In the genomic region with DNA sequence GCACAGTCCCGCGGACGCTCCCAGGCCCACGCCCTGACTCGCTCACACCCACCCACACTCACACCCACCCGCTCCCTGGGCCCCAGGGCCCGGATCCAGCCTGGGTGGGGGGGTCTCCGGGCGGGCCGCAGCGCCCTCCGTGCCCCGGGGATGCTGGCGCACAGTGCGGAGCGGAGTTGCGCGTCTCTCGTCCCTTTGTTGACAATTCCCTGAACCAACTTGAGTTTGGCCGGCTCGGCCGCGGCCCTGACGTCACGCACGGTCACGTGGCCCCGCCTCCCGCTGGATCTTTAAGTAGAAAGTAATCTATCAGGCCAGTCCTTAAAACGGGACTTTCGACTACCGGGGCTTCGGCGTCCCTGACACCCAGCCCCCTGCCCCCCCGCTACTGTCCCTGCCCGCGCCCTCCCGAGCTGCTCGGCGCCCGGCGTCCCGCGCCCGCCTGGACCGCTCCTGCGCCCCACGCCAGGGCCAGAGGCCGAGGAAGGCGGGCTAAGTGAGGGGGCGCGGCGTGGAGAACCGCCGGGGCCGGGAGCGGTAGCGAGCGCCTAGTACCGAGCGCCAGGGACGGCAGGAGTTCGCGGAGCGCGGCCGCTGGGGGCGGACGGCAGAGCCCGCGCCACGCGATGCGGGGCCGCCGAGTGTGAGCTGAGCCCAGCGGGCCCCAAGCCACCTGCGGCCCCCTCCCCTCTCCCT, we compare ENCODE assay signal across 1 cellular context.
TF ChIP-seq lines count a peak whose summit lies in the region.

TSS of gene FOXD3 (plus strand) at position 320 of the 696 bp plus-strand sequence. CDS start 492 bp downstream, outside the sequence.

TF ChIP-seq in K562, 482 proteins besides CTCF, POLR2A, EP300 and RAD21 (continued from another document and continues in another):
- TF ChIP-seq ZNF395 (CRISPR knock-in tag; IDR thresholded peaks at IDR 0.05) = no peak
- no peak for TF ChIP-seq TFAP4 (CRISPR knock-in tag; IDR thresholded peaks at IDR 0.05; ENCODE audit: borderline replicate concordance)
- no peak for TF ChIP-seq ZNF41 (CRISPR knock-in tag; conservative IDR thresholded peaks at IDR 0.05)
- TF ChIP-seq NFRKB (IDR thresholded peaks at IDR 0.05; ENCODE audit: low read depth) = no peak
- TF ChIP-seq MYC (IDR thresholded peaks at IDR 0.05; ENCODE audit: low read depth, low read length) = no peak
- no peak for TF ChIP-seq MYC (CRISPR knock-in tag; IDR thresholded peaks at IDR 0.05; ENCODE audit: borderline replicate concordance, low read depth)
- TF ChIP-seq CXXC5 (CRISPR knock-in tag; IDR thresholded peaks at IDR 0.05) = peak; percentile 76
- no peak for TF ChIP-seq ELF1 (tag; IDR thresholded peaks at IDR 0.05)
- no peak for TF ChIP-seq ATF4 (CRISPR knock-in tag; IDR thresholded peaks at IDR 0.05)
- TF ChIP-seq RNF219 (CRISPR knock-in tag; IDR thresholded peaks at IDR 0.05) = no peak
- TF ChIP-seq XRCC4 (IDR thresholded peaks at IDR 0.05; ENCODE audit: extremely low read depth, insufficient read depth, insufficient read length) = no peak
- TF ChIP-seq TOE1 (IDR thresholded peaks at IDR 0.05; ENCODE audit: borderline replicate concordance) = peak; percentile 76; the same call in 1 of the 2 replicates
- no peak for TF ChIP-seq TOE1 (CRISPR knock-in tag; IDR thresholded peaks at IDR 0.05; ENCODE audit: borderline replicate concordance, low read depth)
- peak; percentile 84 for TF ChIP-seq ZNF511 (CRISPR knock-in tag; IDR thresholded peaks at IDR 0.05)
- TF ChIP-seq ELF2 (CRISPR knock-in tag; IDR thresholded peaks at IDR 0.05) = no peak
- TF ChIP-seq ATF1 (CRISPR knock-in tag; IDR thresholded peaks at IDR 0.05) = peak; percentile 36; the same call in 1 of the 2 replicates
- peak; percentile 95 for TF ChIP-seq ATF1 (tag; IDR thresholded peaks at IDR 0.05)
- peak; percentile 71 for TF ChIP-seq VEZF1 (CRISPR knock-in tag; IDR thresholded peaks at IDR 0.05)
- TF ChIP-seq, protein P1, sequence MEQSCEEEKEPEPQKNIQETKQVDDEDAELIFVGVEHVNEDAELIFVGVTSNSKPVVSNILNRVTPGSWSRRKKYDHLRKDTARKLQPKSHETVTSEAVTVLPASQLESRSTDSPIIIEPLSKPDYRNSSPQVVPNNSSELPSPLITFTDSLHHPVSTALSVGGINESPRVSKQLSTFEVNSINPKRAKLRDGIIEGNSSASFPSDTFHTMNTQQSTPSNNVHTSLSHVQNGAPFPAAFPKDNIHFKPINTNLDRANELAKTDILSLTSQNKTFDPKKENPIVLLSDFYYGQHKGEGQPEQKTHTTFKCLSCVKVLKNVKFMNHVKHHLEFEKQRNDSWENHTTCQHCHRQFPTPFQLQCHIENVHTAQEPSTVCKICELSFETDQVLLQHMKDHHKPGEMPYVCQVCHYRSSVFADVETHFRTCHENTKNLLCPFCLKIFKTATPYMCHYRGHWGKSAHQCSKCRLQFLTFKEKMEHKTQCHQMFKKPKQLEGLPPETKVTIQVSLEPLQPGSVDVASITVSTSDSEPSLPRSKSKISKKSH (CRISPR knock-in tag; IDR thresholded peaks at IDR 0.05) = no peak
- no peak for TF ChIP-seq SMC3 (conservative IDR thresholded peaks at IDR 0.05; ENCODE audit: insufficient read depth, low read depth, low read length)
- peak; percentile 96 for TF ChIP-seq USF1 (CRISPR knock-in tag; IDR thresholded peaks at IDR 0.05)
- TF ChIP-seq, protein P2, sequence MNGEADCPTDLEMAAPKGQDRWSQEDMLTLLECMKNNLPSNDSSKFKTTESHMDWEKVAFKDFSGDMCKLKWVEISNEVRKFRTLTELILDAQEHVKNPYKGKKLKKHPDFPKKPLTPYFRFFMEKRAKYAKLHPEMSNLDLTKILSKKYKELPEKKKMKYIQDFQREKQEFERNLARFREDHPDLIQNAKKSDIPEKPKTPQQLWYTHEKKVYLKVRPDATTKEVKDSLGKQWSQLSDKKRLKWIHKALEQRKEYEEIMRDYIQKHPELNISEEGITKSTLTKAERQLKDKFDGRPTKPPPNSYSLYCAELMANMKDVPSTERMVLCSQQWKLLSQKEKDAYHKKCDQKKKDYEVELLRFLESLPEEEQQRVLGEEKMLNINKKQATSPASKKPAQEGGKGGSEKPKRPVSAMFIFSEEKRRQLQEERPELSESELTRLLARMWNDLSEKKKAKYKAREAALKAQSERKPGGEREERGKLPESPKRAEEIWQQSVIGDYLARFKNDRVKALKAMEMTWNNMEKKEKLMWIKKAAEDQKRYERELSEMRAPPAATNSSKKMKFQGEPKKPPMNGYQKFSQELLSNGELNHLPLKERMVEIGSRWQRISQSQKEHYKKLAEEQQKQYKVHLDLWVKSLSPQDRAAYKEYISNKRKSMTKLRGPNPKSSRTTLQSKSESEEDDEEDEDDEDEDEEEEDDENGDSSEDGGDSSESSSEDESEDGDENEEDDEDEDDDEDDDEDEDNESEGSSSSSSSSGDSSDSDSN (IDR thresholded peaks at IDR 0.05; ENCODE audit: borderline replicate concordance in 1 of 2, low read depth in 2 of 2, low read length in 2 of 2) = peak in 1 of 2 experiments; percentile 43; a peak in 1 of 4 replicates
- TF ChIP-seq ZNF431 (CRISPR knock-in tag; IDR thresholded peaks at IDR 0.05) = peak; percentile 73
- no peak for TF ChIP-seq ZNF699 (CRISPR knock-in tag; IDR thresholded peaks at IDR 0.05; ENCODE audit: insufficient replicate concordance)
- no peak for TF ChIP-seq SIN3B (IDR thresholded peaks at IDR 0.05; ENCODE audit: low read depth)
- TF ChIP-seq MXD1 (CRISPR knock-in tag; IDR thresholded peaks at IDR 0.05; ENCODE audit: borderline replicate concordance, poor library complexity, severe bottlenecking) = no peak
- TF ChIP-seq HNRNPLL (IDR thresholded peaks at IDR 0.05; ENCODE audit: low read depth, low read length, poor library complexity, severe bottlenecking) = peak; percentile 90
- peak in 1 of 2 experiments; percentile 96; a peak in 3 of 4 replicates for TF ChIP-seq FOXA3 (CRISPR knock-in tag; conservative IDR thresholded peaks at IDR 0.05 in 1 of 2, IDR thresholded peaks at IDR 0.05 in 1 of 2)
- TF ChIP-seq, protein P3, sequence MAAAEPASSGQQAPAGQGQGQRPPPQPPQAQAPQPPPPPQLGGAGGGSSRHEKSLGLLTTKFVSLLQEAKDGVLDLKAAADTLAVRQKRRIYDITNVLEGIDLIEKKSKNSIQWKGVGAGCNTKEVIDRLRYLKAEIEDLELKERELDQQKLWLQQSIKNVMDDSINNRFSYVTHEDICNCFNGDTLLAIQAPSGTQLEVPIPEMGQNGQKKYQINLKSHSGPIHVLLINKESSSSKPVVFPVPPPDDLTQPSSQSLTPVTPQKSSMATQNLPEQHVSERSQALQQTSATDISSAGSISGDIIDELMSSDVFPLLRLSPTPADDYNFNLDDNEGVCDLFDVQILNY (CRISPR knock-in tag; IDR thresholded peaks at IDR 0.05) = no peak
- no peak; the same call in 1 of the 2 replicates for TF ChIP-seq NR1H2 (CRISPR knock-in tag; IDR thresholded peaks at IDR 0.05)
- no peak for TF ChIP-seq FOXM1 (IDR thresholded peaks at IDR 0.05; ENCODE audit: low read depth)
- 0 out of 2 replicates have a peak, but pooled peaks have one; percentile 35 for TF ChIP-seq FOXM1 (CRISPR knock-in tag; IDR thresholded peaks at IDR 0.05; ENCODE audit: low read depth)
- no peak for TF ChIP-seq ZNF79 (CRISPR knock-in tag; IDR thresholded peaks at IDR 0.05; ENCODE audit: low read depth)
- no peak for TF ChIP-seq ZBED1 (IDR thresholded peaks at IDR 0.05)
- peak; percentile 73; the same call in 1 of the 2 replicates for TF ChIP-seq L3MBTL2 (IDR thresholded peaks at IDR 0.05)
- TF ChIP-seq NCOA1 (IDR thresholded peaks at IDR 0.05; ENCODE audit: low read depth) = no peak
- no peak for TF ChIP-seq ZC3H8 (IDR thresholded peaks at IDR 0.05)
- no peak for TF ChIP-seq ZNF830 (CRISPR knock-in tag; IDR thresholded peaks at IDR 0.05)
- TF ChIP-seq TGIF2 (CRISPR knock-in tag; IDR thresholded peaks at IDR 0.05) = 0 out of 2 replicates have a peak, but pooled peaks have one; percentile 9
- no peak for TF ChIP-seq THAP12 (CRISPR knock-in tag; IDR thresholded peaks at IDR 0.05)
- TF ChIP-seq KAT7 (CRISPR knock-in tag; IDR thresholded peaks at IDR 0.05; ENCODE audit: borderline replicate concordance) = no peak
- TF ChIP-seq C11orf30 (IDR thresholded peaks at IDR 0.05; ENCODE audit: low read depth) = no peak
- peak; percentile 76 for TF ChIP-seq EGR1 (conservative IDR thresholded peaks at IDR 0.05)
- peak; percentile 46; the same call in 1 of the 2 replicates for TF ChIP-seq CTBP1 (IDR thresholded peaks at IDR 0.05; ENCODE audit: borderline replicate concordance)
- TF ChIP-seq POLR2G (IDR thresholded peaks at IDR 0.05; ENCODE audit: low read depth, low read length) = peak; percentile 76
- TF ChIP-seq BDP1 (IDR thresholded peaks at IDR 0.05; ENCODE audit: insufficient read depth, insufficient read length) = no peak
- TF ChIP-seq ZNF766 (CRISPR knock-in tag; conservative IDR thresholded peaks at IDR 0.05) = no peak
